18 cellular contexts compared by ENCODE assay signal in the genomic region with DNA sequence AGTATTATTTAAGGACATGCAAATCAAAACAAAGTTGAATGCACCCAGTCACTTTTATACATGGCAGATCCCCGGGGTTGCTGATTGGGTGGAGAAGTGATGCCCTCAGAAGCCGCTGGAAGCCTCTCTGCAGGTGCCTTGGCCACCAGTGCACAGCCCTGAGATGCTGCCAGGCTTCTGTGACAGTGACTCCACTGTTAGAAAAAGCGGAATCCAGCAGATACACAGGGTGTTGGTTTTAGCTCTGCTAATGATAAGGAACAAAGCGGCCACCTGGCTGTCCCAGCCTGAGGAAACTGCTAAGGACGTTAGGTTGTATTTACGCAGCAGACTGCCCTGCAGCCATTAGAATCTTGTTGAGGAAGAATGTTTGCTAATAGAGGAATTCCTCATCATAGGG. TPM values are rescaled to one million over a fixed set of nuclear protein-coding genes. Genes with fewer than 3 reads are reported as not detected.
DNase-seq lines count a peak whose midpoint lies in the region; ATAC-seq lines count a peak whose summit lies in the region.
"Had no signal": no experiment of that assay in that cellular context is flagged by ENCODE, and none has a peak within 500 bp of the region (broad histone marks: within the 10 kb centered on the region; RNA-seq: fewer than 3 reads in every experiment).

No MANE protein-coding gene starts in this region.

- H3K27ac ChIP-seq in right cardiac atrium (ENCODE audit: low read length): no peak overlapping the region
- peak overlapping the region; percentile 32 for H3K27ac ChIP-seq in caudate nucleus (ENCODE audit: low read depth, low read length)
- H3K27ac ChIP-seq: cardiac muscle cell, tibial nerve had no signal

- intact Hi-C loops in cardiac septum (cut with DNase I) (no loop called here), right cardiac atrium (cut with DNase I) (loop anchor here in 1 of 4 donors (10.0 kb wide), 1 partner anchor 58 kb away; no protein-coding TSS in a partner anchor)

- no peak overlapping the region for H3K4me3 ChIP-seq in right cardiac atrium (ENCODE audit: low read length)
- H3K4me3 ChIP-seq: cardiac muscle cell, GM23338, tibial nerve had no signal

- H3K27me3 ChIP-seq in right cardiac atrium (ENCODE audit: control insufficient read depth, insufficient read depth): no peaks in the 10 kb centered on the region
- H3K27me3 ChIP-seq: cardiac muscle cell, tibial nerve had no signal

- ATAC-seq in right cardiac atrium: no peak
- ATAC-seq in HG03520 (IDR thresholded peaks at IDR 0.05; ENCODE audit: unreplicated experiment): no peak
- no peak for ATAC-seq in HG03460 (IDR thresholded peaks at IDR 0.05; ENCODE audit: unreplicated experiment)
- ATAC-seq: activated T-cell treated with anti-CD3 and anti-CD28 coated beads, Interleukin-2, amount 50 U/mL, for 4 hours; effector memory CD8-positive, alpha-beta T cell; GM23338 had no signal

- DNase-seq in cardiac septum (ENCODE audit: low spot score) (peak; percentile 31), right cardiac atrium (no peak), caudate nucleus (lab: John Stamatoyannopoulos, UW) (peak in 14 of 61 donors; percentile 19 to 60 (median 37)), midbrain (lab: John Stamatoyannopoulos, UW) (peak; percentile 43), ureter (ENCODE audit: low spot score) (peak; percentile 18), NCI-H2081 (lab: John Stamatoyannopoulos, UW) (no peak)
- DNase-seq: ACHN; activated CD4-positive, alpha-beta T cell treated with anti-CD3 and anti-CD28 coated beads, Interleukin-2, amount 50 U/mL, for 4 hours; activated T-cell treated with anti-CD3 and anti-CD28 coated beads, Interleukin-2, amount 50 U/mL, for 4 hours; effector memory CD8-positive, alpha-beta T cell; NCI-H1694 treated with DMSO at 0.1 percent for 48 hours; NCI-H446 had no signal

- no peaks in the 10 kb centered on the region for H3K9me3 ChIP-seq in right cardiac atrium (ENCODE audit: control insufficient read depth, low read length)
- H3K9me3 ChIP-seq: tibial nerve had no signal

- H3K4me1 ChIP-seq in right cardiac atrium (ENCODE audit: control insufficient read depth, insufficient read depth, low read length): no peaks in the 10 kb centered on the region

- 58% methylated on average over 6 of the region's 6 CpGs for WGBS in right cardiac atrium

RNA-seq across cellular contexts. Expression of gene JAKMIP3, which starts 47.5 kb away (rescaled TPM):
- total RNA-seq in cardiac septum (1.5 TPM), right cardiac atrium (1 to 10 TPM in 2 of 4 donors, under 1 TPM in 2; 0.39 to 1.6 (median 1.2) TPM), ureter (1.1 TPM)
- 0.91 TPM for polyA plus RNA-seq in right cardiac atrium
- total RNA-seq: MCF 10A had no signal

Comparison
In these comparisons a context has a peak if more than half of its experiments do, and no peak if none do; other contexts are left out.
1. DNase-seq: peak in cardiac septum (single experiment), midbrain (single experiment) and ureter (single experiment); none in right cardiac atrium (0 of 3) and NCI-H2081 (0 of 2).